ENCODE assay signal across 11 cellular contexts in the genomic region with DNA sequence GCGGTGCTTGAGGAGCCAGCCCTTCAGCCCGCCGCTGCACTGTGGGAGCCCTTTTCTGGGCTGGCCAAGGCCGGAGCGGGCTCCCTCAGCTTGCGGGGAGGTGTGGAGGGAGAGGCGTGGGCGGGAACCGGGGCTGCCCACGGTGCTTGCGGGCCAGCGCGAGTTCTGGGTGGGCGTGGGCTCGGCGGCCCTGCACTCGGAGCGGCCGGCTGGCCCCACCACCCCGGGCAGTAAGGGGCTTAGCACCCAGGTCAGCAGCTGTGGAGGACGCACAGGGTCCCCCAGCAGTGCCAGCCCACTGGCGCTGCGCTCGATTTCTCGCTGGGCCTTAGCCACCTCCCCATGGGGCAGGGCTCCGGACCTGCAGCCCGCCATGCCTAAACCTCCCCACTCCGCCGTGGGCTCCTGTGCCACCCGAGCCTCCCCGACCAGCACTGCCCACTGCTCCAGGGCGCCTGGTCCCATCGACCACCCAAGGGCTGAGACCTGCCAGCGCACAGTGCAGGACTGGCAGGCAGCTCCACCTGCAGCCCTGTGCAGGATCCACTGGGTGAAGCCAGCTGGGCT. TPM values are rescaled to one million over a fixed set of nuclear protein-coding genes. Genes with fewer than 3 reads are reported as not detected.
"Had no signal": no experiment of that assay in that cellular context is flagged by ENCODE, and none has a peak within 500 bp of the region (broad histone marks: within the 10 kb centered on the region; RNA-seq: fewer than 3 reads in every experiment).

No MANE protein-coding gene starts in this region.

- H3K36me3 ChIP-seq: HAP-1 had no signal

- H3K27ac Mint-ChIP-seq: HFFc6, IgD-negative memory B cell had no signal

- H3K27ac ChIP-seq: GM23248, HL-60, KMS-11 had no signal

- H3K4me3 ChIP-seq: GM23248, HAP-1 had no signal

- H3K36me3 Mint-ChIP-seq: IgD-negative memory B cell had no signal

- H2AFZ ChIP-seq: GM23248 had no signal

- DNase-seq: GM23248, GOT3, H7, HFFc6, KBM-7 had no signal

- H3K4me3 Mint-ChIP-seq: HFFc6, IgD-negative memory B cell had no signal

- H3K4me1 Mint-ChIP-seq: IgD-negative memory B cell had no signal

- H3K4me1 ChIP-seq: HAP-1 had no signal

- H3K9ac ChIP-seq: GM23248, KMS-11 had no signal

- H3K4me2 ChIP-seq: KMS-11 had no signal

RNA-seq across cellular contexts. Expression of gene CFAP43, which starts 13.0 kb away (rescaled TPM):
- total RNA-seq: GM23248, HT1080 had no signal
- polyA plus RNA-seq: IgD-negative memory B cell had no signal

RNA-seq across cellular contexts. Expression of gene GSTO2, which starts 23.8 kb away (rescaled TPM):
- total RNA-seq: H4 had no signal
